ENCODE assay signal across 22 cellular contexts in the genomic region with DNA sequence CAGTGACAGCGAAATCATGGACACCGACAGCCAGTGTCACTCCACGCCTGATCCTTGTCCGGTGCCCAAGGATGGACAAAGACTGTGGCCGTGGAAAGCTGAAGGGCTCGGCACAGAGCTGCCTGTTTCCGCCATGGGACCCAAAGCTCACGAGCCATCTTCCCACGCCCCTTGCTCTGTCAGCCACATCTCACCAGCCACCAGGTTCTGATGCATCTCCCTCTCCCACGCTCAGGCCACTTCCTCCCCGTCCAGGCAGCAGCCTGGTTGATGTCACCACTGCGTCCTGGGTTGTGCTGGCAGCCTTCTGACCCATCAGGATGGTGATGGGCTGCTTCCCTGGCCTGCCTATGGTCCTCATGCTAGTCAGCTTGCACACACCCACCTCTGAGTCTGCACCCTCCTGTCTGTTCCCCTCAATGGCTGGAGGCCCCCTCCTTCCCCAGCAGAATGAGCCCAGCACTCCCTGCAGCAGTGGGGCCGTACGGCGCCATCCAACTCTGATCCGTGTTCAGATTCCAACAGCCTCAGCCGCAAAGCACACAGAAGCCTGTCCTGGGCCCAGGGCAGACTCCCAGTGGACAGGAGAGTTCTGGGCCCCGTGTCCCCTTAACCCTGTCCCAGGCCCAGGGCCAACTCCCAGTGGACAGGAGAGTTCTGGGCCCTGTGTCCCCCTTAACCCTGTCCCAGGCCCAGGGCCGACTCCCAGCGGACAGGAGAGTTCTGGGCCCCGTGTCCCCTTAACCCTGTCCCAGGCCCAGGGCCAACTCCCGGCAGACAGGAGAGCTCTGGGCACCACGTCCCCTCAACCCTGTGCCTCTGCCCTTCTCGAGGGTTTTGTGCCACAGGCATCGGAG.
DNase-seq lines count a peak whose midpoint lies in the region; ATAC-seq, FAIRE-seq and TF ChIP-seq lines count a peak whose summit lies in the region.
"Had no signal": no experiment of that assay in that cellular context is flagged by ENCODE, and none has a peak within 500 bp of the region (broad histone marks: within the 10 kb centered on the region; RNA-seq: fewer than 3 reads in every experiment).

No MANE protein-coding gene starts in this region.

- TF ChIP-seq POLR2A in heart left ventricle (IDR thresholded peaks at IDR 0.05) (no peak), H1 (IDR thresholded peaks at IDR 0.05; ENCODE audit: control extremely low read depth in 1 of 2, low read depth in 2 of 2, low read length in 2 of 2) (no peak)

- H3K4me3 ChIP-seq in right cardiac atrium (ENCODE audit: low read length) (no peak overlapping the region), heart left ventricle (no peak overlapping the region), H1 (ENCODE audit: extremely low read depth in 1 of 4, insufficient read depth in 2 of 4, low read depth in 3 of 4, low read length in 4 of 4) (no peak overlapping the region), neuronal stem cell (ENCODE audit: low read length in 2 of 2) (no peak overlapping the region)
- H3K4me3 ChIP-seq: gastrocnemius medialis, GM23338, pancreas had no signal

- POLR2A ChIA-PET in H1 (lab: Charles Lee; ENCODE audit: partially characterized antibody), result no interaction called here

- H3K23me2 ChIP-seq in H1 (ENCODE audit: low read depth, low read length), result peaks cover 5% of the 10 kb centered on the region; the same call in 1 of the 2 replicates

- H3K4me2 ChIP-seq in H1 (ENCODE audit: insufficient read depth in 1 of 2, low read depth in 2 of 2, low read length in 2 of 2), result no peak overlapping the region
- H3K4me2 ChIP-seq in neuronal stem cell (ENCODE audit: insufficient read depth, low read length, poor library complexity, severe bottlenecking), result no peak overlapping the region
- H3K4me2 ChIP-seq: GM23338 had no signal

- H2BK120ac ChIP-seq in H1 (replicated peaks; ENCODE audit: low read depth, low read length), result no peak overlapping the region
- no peak overlapping the region for H2BK120ac ChIP-seq in neuronal stem cell (ENCODE audit: low read depth, low read length)

- no peak for TF ChIP-seq RAD21 in H1 (IDR thresholded peaks at IDR 0.05 in 1 of 2, conservative IDR thresholded peaks at IDR 0.05 in 1 of 2; ENCODE audit: low read depth in 2 of 2, low read length in 2 of 2)

- H3K4ac ChIP-seq in H1 (replicated peaks; ENCODE audit: insufficient read length, low read depth, low read length) (no peak overlapping the region), neuronal stem cell (ENCODE audit: low read length) (no peak overlapping the region)

- H3K14ac ChIP-seq in H1 (ENCODE audit: insufficient read length) (no peak overlapping the region), neuronal stem cell (ENCODE audit: low read length) (peak overlapping the region; percentile 91)

- H4K8ac ChIP-seq in H1 (ENCODE audit: extremely low read depth, insufficient read depth, low read length) (no peak overlapping the region; the same call in 1 of the 2 replicates), neuronal stem cell (ENCODE audit: low read depth, low read length) (no peak overlapping the region)

- H3K79me1 ChIP-seq in H1 (ENCODE audit: low read depth, low read length), result no peaks in the 10 kb centered on the region
- peaks cover 2% of the 10 kb centered on the region for H3K79me1 ChIP-seq in neuronal stem cell (ENCODE audit: low read depth, low read length)

- no peak overlapping the region for H3K56ac ChIP-seq in H1 (replicated peaks; ENCODE audit: insufficient read length, low read depth, low read length)

- no peak for ATAC-seq in right cardiac atrium
- no peak for ATAC-seq in heart left ventricle
- no peak for ATAC-seq in GM19397 (IDR thresholded peaks at IDR 0.05; ENCODE audit: unreplicated experiment)
- ATAC-seq in foreskin keratinocyte, result no peak
- ATAC-seq: activated CD4-positive, CD25-positive, alpha-beta regulatory T cell treated with anti-CD3 and anti-CD28 coated beads, Interleukin-2, amount 50 U/mL, for 24 hours; activated CD8-positive, alpha-beta T cell treated with anti-CD3 and anti-CD28 coated beads for 36 hours; activated T-cell treated with anti-CD3 and anti-CD28 coated beads, Interleukin-2, amount 50 U/mL, for 72 hours; esophagus mucosa; gastrocnemius medialis; pancreas had no signal

- CTCF ChIA-PET in H1 (lab: Charles Lee; ENCODE audit: partially characterized antibody), result interaction anchor here (0.7 to 2.6 kb wide), 6 partner anchors 20 to 322 kb away, joined by 3 to 8 read pairs (median 3); no protein-coding TSS in a partner anchor

- no peaks in the 10 kb centered on the region for H4K20me1 ChIP-seq in H1 (replicated peaks in 1 of 2; ENCODE audit: control insufficient read depth in 1 of 2, insufficient read depth in 2 of 2, low read length in 2 of 2)

- H2BK15ac ChIP-seq in H1 (ENCODE audit: low read length), result no peak overlapping the region
- no peak overlapping the region for H2BK15ac ChIP-seq in neuronal stem cell (ENCODE audit: low read length)

- peak in 2 of 3 donors; percentile 18 to 52 for DNase-seq in right cardiac atrium
- DNase-seq in heart left ventricle, result no peak
- peak in 1 of 2 experiments; percentile 31 for DNase-seq in H1 (ENCODE audit: low read depth in 1 of 2, low spot score in 2 of 2)
- no peak for DNase-seq in neuronal stem cell (ENCODE audit: low spot score)
- DNase-seq in ureter (ENCODE audit: low spot score), result peak; percentile 28
- DNase-seq in foreskin keratinocyte, result no peak
- DNase-seq in HuH-7 (ENCODE audit: low spot score), result no peak
- DNase-seq: activated CD8-positive, alpha-beta T cell treated with anti-CD3 and anti-CD28 coated beads for 36 hours; activated T-cell treated with anti-CD3 and anti-CD28 coated beads, Interleukin-2, amount 50 U/mL, for 72 hours; cerebellar nuclear complex; NCI-H1417 treated with DMSO at 0.1 percent for 48 hours; NCI-H510A; substantia nigra had no signal

- H3K27me3 ChIP-seq in right cardiac atrium (ENCODE audit: control insufficient read depth, insufficient read depth) (no peaks in the 10 kb centered on the region), heart left ventricle (no peaks in the 10 kb centered on the region), H1 (replicated peaks in 1 of 4; ENCODE audit: control insufficient read depth in 3 of 4, extremely low read depth in 1 of 4, insufficient read depth in 3 of 4, low read length in 3 of 4) (no peaks in the 10 kb centered on the region), neuronal stem cell (ENCODE audit: control insufficient read depth in 3 of 3, insufficient read depth in 3 of 3, low read depth in 1 of 3, low read length in 3 of 3) (peaks cover 0 to 2% (median 0%) of the 10 kb centered on the region in 3 experiments), foreskin keratinocyte (no peaks in the 10 kb centered on the region)
- H3K27me3 ChIP-seq: gastrocnemius medialis, pancreas had no signal

- no peaks in the 10 kb centered on the region for H3K9me3 ChIP-seq in right cardiac atrium (ENCODE audit: control insufficient read depth, low read length)
- no peaks in the 10 kb centered on the region for H3K9me3 ChIP-seq in heart left ventricle
- no peaks in the 10 kb centered on the region for H3K9me3 ChIP-seq in H1 (ENCODE audit: insufficient read depth in 2 of 2, low read depth in 1 of 2, low read length in 1 of 2)
- no peaks in the 10 kb centered on the region for H3K9me3 ChIP-seq in neuronal stem cell (replicated peaks in 1 of 2; ENCODE audit: control insufficient read depth in 2 of 2, insufficient read depth in 1 of 2, low read depth in 1 of 2, low read length in 2 of 2)
- H3K9me3 ChIP-seq: gastrocnemius medialis, pancreas had no signal

- H2AK5ac ChIP-seq in H1 (ENCODE audit: low read depth, low read length), result no peak overlapping the region
- H2AK5ac ChIP-seq in neuronal stem cell (ENCODE audit: low read depth, low read length), result no peak overlapping the region

- H3K36me3 ChIP-seq in heart left ventricle, result no peaks in the 10 kb centered on the region
- no peaks in the 10 kb centered on the region for H3K36me3 ChIP-seq in H1 (ENCODE audit: control insufficient read depth in 2 of 4, insufficient read depth in 4 of 4, low read length in 3 of 4)
- H3K36me3 ChIP-seq in neuronal stem cell (replicated peaks in 1 of 2; ENCODE audit: control insufficient read depth in 2 of 2, insufficient read depth in 2 of 2, low read length in 2 of 2), result no peaks in the 10 kb centered on the region
- H3K36me3 ChIP-seq: gastrocnemius medialis, pancreas had no signal

- H2BK5ac ChIP-seq in H1 (ENCODE audit: low read depth, low read length), result no peak overlapping the region
- no peak overlapping the region for H2BK5ac ChIP-seq in neuronal stem cell (ENCODE audit: low read length)

- TF ChIP-seq CTCF in heart left ventricle (IDR thresholded peaks at IDR 0.05), result no peak
- TF ChIP-seq CTCF in H1 (IDR thresholded peaks at IDR 0.05; ENCODE audit: control extremely low read depth in 1 of 3, insufficient read depth in 1 of 3, low read depth in 1 of 3, low read length in 3 of 3), result no peak
- TF ChIP-seq CTCF in foreskin keratinocyte (conservative IDR thresholded peaks at IDR 0.05), result no peak

- WGBS in right cardiac atrium, result 73% methylated on average over 25 of the region's 25 CpGs
- 71 to 80% (median 74%) methylated on average over 19 to 25 of the region's 25 CpGs for WGBS in heart left ventricle, 4 donors
- 90% methylated on average over 25 of the region's 25 CpGs; no CpG with 5 or more reads in 1 of the 2 experiments for WGBS in H1 (ENCODE audit: extremely low coverage in 1 of 2, insufficient coverage in 1 of 2, insufficient read length in 1 of 2, insufficient replicate concordance in 2 of 2, low coverage in 1 of 2, low lambda C conversion rate in 2 of 2, missing lambda C conversion rate in 1 of 2), 2 experiments
- no CpG with 5 or more reads among the region's 25 CpGs for WGBS in neuronal stem cell (ENCODE audit: extremely low coverage in 2 of 2, insufficient read length in 2 of 2, insufficient replicate concordance in 1 of 2), 2 donors

- H2BK12ac ChIP-seq in H1 (ENCODE audit: low read depth, low read length) (no peak overlapping the region), neuronal stem cell (ENCODE audit: low read length) (no peak overlapping the region)

- H3K27ac ChIP-seq in right cardiac atrium (ENCODE audit: low read length), result no peak overlapping the region
- H3K27ac ChIP-seq in heart left ventricle, result no peak overlapping the region
- H3K27ac ChIP-seq in H1 (ENCODE audit: low read depth, low read length), result no peak overlapping the region
- no peak overlapping the region for H3K27ac ChIP-seq in neuronal stem cell (replicated peaks; ENCODE audit: low read length)
- no peak overlapping the region for H3K27ac ChIP-seq in foreskin keratinocyte
- H3K27ac ChIP-seq: C4-2B, gastrocnemius medialis, pancreas had no signal

- TF ChIP-seq EP300 in H1 (IDR thresholded peaks at IDR 0.05; ENCODE audit: borderline replicate concordance in 1 of 2, low read depth in 2 of 2, low read length in 2 of 2), result no peak

- no peaks in the 10 kb centered on the region for H3K4me1 ChIP-seq in right cardiac atrium (ENCODE audit: control insufficient read depth, insufficient read depth, low read length)
- H3K4me1 ChIP-seq in heart left ventricle, result no peaks in the 10 kb centered on the region
- no peaks in the 10 kb centered on the region for H3K4me1 ChIP-seq in H1 (replicated peaks in 1 of 4; ENCODE audit: control insufficient read depth in 3 of 4, insufficient read depth in 4 of 4, low read length in 3 of 4)
- peaks cover 0 to 3% of the 10 kb centered on the region in 2 donors for H3K4me1 ChIP-seq in neuronal stem cell (ENCODE audit: control insufficient read depth in 2 of 2, insufficient read depth in 1 of 2, low read depth in 1 of 2, low read length in 2 of 2)
- H3K4me1 ChIP-seq in foreskin keratinocyte, result no peaks in the 10 kb centered on the region
- H3K4me1 ChIP-seq: gastrocnemius medialis, pancreas had no signal

- H4K91ac ChIP-seq in H1 (replicated peaks; ENCODE audit: insufficient read length, low read length) (peak overlapping the region; percentile 6), neuronal stem cell (ENCODE audit: low read depth, low read length, poor library complexity) (no peak overlapping the region)

- H2BK20ac ChIP-seq in H1 (ENCODE audit: low read length), result no peak overlapping the region

- H3K79me2 ChIP-seq in H1 (ENCODE audit: control insufficient read depth in 1 of 2, insufficient read depth in 2 of 2, low read length in 2 of 2), result no peaks in the 10 kb centered on the region

- H2AFZ ChIP-seq in H1 (ENCODE audit: low read length) (no peak overlapping the region), neuronal stem cell (ENCODE audit: low read length) (no peak overlapping the region)
- H2AFZ ChIP-seq: GM23338 had no signal

- FAIRE-seq in H1 (lab: Jason Lieb, UNC), result no peak
- FAIRE-seq: D721Med, keratinocyte, pancreas had no signal

- intact Hi-C loops in right cardiac atrium (cut with DNase I) (no loop called here), heart left ventricle (cut with DNase I) (no loop called here)

- H4K5ac ChIP-seq in H1 (ENCODE audit: insufficient read length, low read depth, low read length), result no peak overlapping the region

- H3K23ac ChIP-seq in H1 (ENCODE audit: insufficient read length), result no peak overlapping the region
- H3K23ac ChIP-seq in neuronal stem cell (ENCODE audit: low read depth, low read length, poor library complexity), result peak overlapping the region; percentile 89

- no peak overlapping the region for H3K9ac ChIP-seq in H1 (replicated peaks in 1 of 4; ENCODE audit: extremely low read depth in 1 of 4, low read depth in 3 of 4, low read length in 3 of 4)
- peak overlapping the region; percentile 32 for H3K9ac ChIP-seq in neuronal stem cell (ENCODE audit: low read depth, low read length, poor library complexity)

- H3K18ac ChIP-seq in H1 (ENCODE audit: extremely low read depth, low read length) (no peak overlapping the region), neuronal stem cell (ENCODE audit: low read length) (peak overlapping the region; percentile 66)

Comparison
In these comparisons a context has a peak if more than half of its experiments do, and no peak if none do; other contexts are left out.
1. DNase-seq: peak in right cardiac atrium (2 of 3) and ureter (single experiment); none in heart left ventricle (0 of 5), neuronal stem cell (single experiment), foreskin keratinocyte (0 of 2) and HuH-7 (single experiment).